In the genomic region with DNA sequence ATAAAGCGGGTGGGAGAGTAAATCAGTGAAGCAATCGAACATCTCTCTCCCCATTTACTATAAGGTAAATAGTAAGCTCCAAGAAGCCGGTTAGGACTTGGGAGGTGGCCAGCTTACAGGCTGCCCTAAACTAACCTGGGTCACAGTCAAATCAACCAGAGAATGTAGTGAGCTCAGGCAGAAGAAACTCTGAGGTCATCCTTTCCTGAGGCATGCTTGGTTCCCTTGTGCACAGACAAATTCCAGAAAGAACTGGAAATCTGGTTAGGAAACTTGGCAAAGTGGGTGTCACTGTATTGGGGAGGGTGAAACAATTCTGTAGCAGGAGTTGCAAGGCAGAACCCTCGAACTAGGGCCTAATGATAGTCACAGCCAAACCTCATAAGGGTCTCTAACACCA, we compare ENCODE assay signal across 19 cellular contexts.
DNase-seq lines count a peak whose midpoint lies in the region; ATAC-seq, FAIRE-seq and TF ChIP-seq lines count a peak whose summit lies in the region.
"Had no signal": no experiment of that assay in that cellular context is flagged by ENCODE, and none has a peak within 500 bp of the region (broad histone marks: within the 10 kb centered on the region; RNA-seq: fewer than 3 reads in every experiment).

No MANE protein-coding gene starts in this region.

- WGBS in small intestine, 3 donors = 52 to 59% (median 52%) methylated on average over 4 of the region's 4 CpGs

- H3K9ac ChIP-seq in skeletal muscle tissue (ENCODE audit: low read depth in 1 of 3, low read length in 3 of 3) = no peak overlapping the region

- no peak for ATAC-seq in GM21717 (IDR thresholded peaks at IDR 0.05; ENCODE audit: unreplicated experiment)

- H3K4me1 ChIP-seq in skeletal muscle tissue (ENCODE audit: control insufficient read depth in 3 of 3, insufficient read depth in 3 of 3, low read length in 3 of 3) (peaks cover 0 to 23% (median 3%) of the 10 kb centered on the region in 3 donors), small intestine (ENCODE audit: control insufficient read depth in 2 of 2, insufficient read depth in 1 of 2, low read depth in 1 of 2, low read length in 1 of 2) (no peaks in the 10 kb centered on the region)
- H3K4me1 ChIP-seq: SJCRH30 had no signal

- no peak for FAIRE-seq in small intestine (lab: Jason Lieb, UNC)

- H3K27ac Mint-ChIP-seq in HFFc6 = no peak overlapping the region
- H3K27ac Mint-ChIP-seq: CD14-positive monocyte had no signal

- TF ChIP-seq CTCF in HFFc6 (IDR thresholded peaks at IDR 0.05) = no peak

- H3K4me1 Mint-ChIP-seq in HFFc6 (ENCODE audit: low read depth) = peaks cover 10% of the 10 kb centered on the region; the same call in 1 of the 2 replicates
- H3K4me1 Mint-ChIP-seq: CD14-positive monocyte had no signal

- DNase-seq in EH (ENCODE audit: low read depth) (peak; percentile 33), M059J (ENCODE audit: low read depth) (peak; percentile 42), fibroblast of peridontal ligament (ENCODE audit: extremely low read depth) (peak; percentile 74), small intestine (no peak), HFFc6 (no peak)
- DNase-seq: AML-193; DMS 273 treated with DMSO at 0.1 percent for 48 hours; HCEC 1CT; Karpas-422; MM.1S; NCI-H1105 treated with DMSO at 0.1 percent for 48 hours; NCI-H187; NCI-H69; NK-92 treated with Interleukin-12 subunit alpha and Interleukin-12 subunit beta, amount 100 ng/mL, for 24 hours; RPMI8226; SJCRH30 had no signal

- H3K4me3 Mint-ChIP-seq in HFFc6 = no peak overlapping the region
- H3K4me3 Mint-ChIP-seq: CD14-positive monocyte had no signal

- H3K9me3 Mint-ChIP-seq in HFFc6 = no peaks in the 10 kb centered on the region

- H3K4me3 ChIP-seq in skeletal muscle tissue (ENCODE audit: low read length in 3 of 3) = no peak overlapping the region
- H3K4me3 ChIP-seq in small intestine (ENCODE audit: low read depth in 1 of 2, low read length in 2 of 2) = no peak overlapping the region
- H3K4me3 ChIP-seq: SJCRH30 had no signal

- H3K36me3 ChIP-seq in skeletal muscle tissue (ENCODE audit: control insufficient read depth in 3 of 3, insufficient read depth in 3 of 3, low read length in 3 of 3) (no peaks in the 10 kb centered on the region), small intestine (ENCODE audit: control insufficient read depth in 2 of 2, insufficient read depth in 2 of 2, low read length in 2 of 2) (no peaks in the 10 kb centered on the region)
- H3K36me3 ChIP-seq: SJCRH30 had no signal

- H3K9me3 ChIP-seq in skeletal muscle tissue (ENCODE audit: control insufficient read depth in 3 of 3, low read length in 3 of 3) (no peaks in the 10 kb centered on the region), small intestine (ENCODE audit: control insufficient read depth, low read depth) (no peaks in the 10 kb centered on the region)
- H3K9me3 ChIP-seq: SJCRH30 had no signal

- H3K27me3 Mint-ChIP-seq in HFFc6 (ENCODE audit: insufficient read depth) = no peaks in the 10 kb centered on the region; the same call in 1 of the 2 replicates

- peak overlapping the region; percentile 26 for H3K27ac ChIP-seq in skeletal muscle tissue (ENCODE audit: low read depth, low read length)
- H3K27ac ChIP-seq in small intestine (ENCODE audit: low read depth in 1 of 2, low read length in 1 of 2) = no peak overlapping the region
- H3K27ac ChIP-seq: SJCRH30 had no signal

- H3K27me3 ChIP-seq in skeletal muscle tissue (ENCODE audit: control insufficient read depth in 3 of 3, insufficient read depth in 3 of 3, low read length in 3 of 3) = no peaks in the 10 kb centered on the region
- peaks cover 0 to 2% of the 10 kb centered on the region in 2 donors for H3K27me3 ChIP-seq in small intestine (ENCODE audit: control insufficient read depth in 2 of 2, insufficient read depth in 2 of 2, low read length in 2 of 2)
- H3K27me3 ChIP-seq: SJCRH30 had no signal

- H3K36me3 Mint-ChIP-seq in HFFc6 (ENCODE audit: low read depth) = no peaks in the 10 kb centered on the region
- H3K36me3 Mint-ChIP-seq: CD14-positive monocyte had no signal

Comparison
In these comparisons a context has a peak if more than half of its experiments do, and no peak if none do; other contexts are left out.
1. DNase-seq: peak in EH (single experiment), M059J (single experiment) and fibroblast of peridontal ligament (single experiment); none in small intestine (single experiment) and HFFc6 (single experiment).